In the genomic region with DNA sequence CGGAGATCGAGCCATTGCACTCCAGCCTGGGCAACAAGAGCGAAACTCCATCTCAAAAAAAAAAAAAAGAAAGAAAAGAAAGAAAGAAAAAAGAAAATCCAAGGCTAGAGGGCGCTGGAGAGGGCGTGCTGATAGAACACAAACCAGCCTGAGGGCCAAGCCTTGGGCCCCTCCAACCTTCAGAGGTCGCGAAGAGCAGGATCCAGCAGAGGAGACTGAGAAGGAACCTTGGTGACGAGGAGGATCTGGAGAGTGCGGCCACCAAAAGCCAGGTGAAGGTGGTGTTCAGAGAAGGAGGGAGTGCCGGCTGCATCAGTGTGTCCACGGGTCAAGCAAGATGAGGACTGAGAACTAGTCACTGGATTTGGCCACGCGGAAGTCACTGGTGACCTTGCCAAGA, we compare ENCODE assay signal across 8 cellular contexts.
DNase-seq lines count a peak whose midpoint lies in the region; ATAC-seq and TF ChIP-seq lines count a peak whose summit lies in the region.

No MANE protein-coding gene starts in this region.

- ATAC-seq in HG03565 (IDR thresholded peaks at IDR 0.05; ENCODE audit: unreplicated experiment) = no peak

- H3K27me3 ChIP-seq in brain microvascular endothelial cell (replicated peaks) (no peaks in the 10 kb centered on the region), parathyroid adenoma (ENCODE audit: control insufficient read depth, insufficient read depth, low read length) (no peaks in the 10 kb centered on the region)

- H3K4me2 ChIP-seq in parathyroid adenoma (ENCODE audit: low read length) = no peak overlapping the region

- H3K79me2 ChIP-seq in parathyroid adenoma = peaks cover 10% of the 10 kb centered on the region

- no peaks in the 10 kb centered on the region for H3K9me3 ChIP-seq in parathyroid adenoma (ENCODE audit: control insufficient read depth, low read length)

- TF ChIP-seq POLR2A in NB4 (IDR thresholded peaks at IDR 0.05; ENCODE audit: extremely low read depth, insufficient read length) = no peak

- TF ChIP-seq CTCF in NB4 (IDR thresholded peaks at IDR 0.05; ENCODE audit: low read depth, low read length) (peak; percentile 36), brain microvascular endothelial cell (IDR thresholded peaks at IDR 0.05; ENCODE audit: low read depth, low read length, missing control alignments) (peak; percentile 70), parathyroid adenoma (IDR thresholded peaks at IDR 0.05) (peak; percentile 18)

- H3K9ac ChIP-seq in parathyroid adenoma = no peak overlapping the region

- H3K27ac ChIP-seq in brain microvascular endothelial cell = no peak overlapping the region
- H3K27ac ChIP-seq in parathyroid adenoma = no peak overlapping the region

- H3K4me3 ChIP-seq in NB4 (ENCODE audit: low read depth, low read length) (no peak overlapping the region), brain microvascular endothelial cell (ENCODE audit: low read depth, low read length) (no peak overlapping the region), parathyroid adenoma (ENCODE audit: low read depth, low read length) (no peak overlapping the region)

- peak; percentile 28 to 37 for DNase-seq in NCI-H2081 (lab: John Stamatoyannopoulos, UW)
- no peak for DNase-seq in NCI-H2081 treated with DMSO at 0.1 percent for 48 hours (lab: John Stamatoyannopoulos, UW)
- peak; percentile 53 for DNase-seq in NB4 (ENCODE audit: low read depth)
- no peak for DNase-seq in brain microvascular endothelial cell
- no peak for DNase-seq in pons (ENCODE audit: low spot score)
- DNase-seq in COR-L47 (lab: John Stamatoyannopoulos, UW) = no peak

- in situ Hi-C loops in brain microvascular endothelial cell (cut with HindIII; ENCODE audit: low pct_ligation_motif_present, low sequenced_read_pairs) = no loop called here

- H3K36me3 ChIP-seq in brain microvascular endothelial cell (replicated peaks) = peaks cover 4% of the 10 kb centered on the region
- H3K36me3 ChIP-seq in parathyroid adenoma (ENCODE audit: control insufficient read depth, insufficient read depth, low read length) = no peaks in the 10 kb centered on the region

- peak overlapping the region; percentile 58 for H2AFZ ChIP-seq in parathyroid adenoma

- H3K4me1 ChIP-seq in parathyroid adenoma = no peaks in the 10 kb centered on the region

Comparison
In these comparisons a context has a peak if more than half of its experiments do, and no peak if none do; other contexts are left out.
1. DNase-seq: peak in NCI-H2081 (2 of 2) and NB4 (single experiment); none in NCI-H2081 treated with DMSO at 0.1 percent for 48 hours (single experiment), brain microvascular endothelial cell (single experiment), pons (single experiment) and COR-L47 (single experiment).
2. CTCF ChIP-seq: peak in every context shown above with its lines; median percentile 70 in brain microvascular endothelial cell; 36 in NB4; 18 in parathyroid adenoma.